8 cellular contexts compared by ENCODE assay signal in genomic region chr12:115916910-115917668, GRCh38.
DNase-seq lines count a peak whose midpoint lies in the region; ATAC-seq and TF ChIP-seq lines count a peak whose summit lies in the region.

No MANE protein-coding gene starts in this region.

- H3K9me3 ChIP-seq in AG04450 (ENCODE audit: control insufficient read depth, insufficient read depth, low read length), result no peaks in the 10 kb centered on the region
- H3K9me3 ChIP-seq in iPS-18a (ENCODE audit: control insufficient read depth, low read depth, low read length), result peaks cover under 1% of the 10 kb centered on the region

- H3K9ac ChIP-seq in iPS-18a (ENCODE audit: low read length), result no peak overlapping the region

- no peaks in the 10 kb centered on the region for H3K36me3 ChIP-seq in iPS-18a (ENCODE audit: control insufficient read depth, low read depth, low read length)

- H3K4me1 Mint-ChIP-seq in T-helper 2 cell treated with Interferon-gamma antibody and Interleukin-4, amounts not matched to agents 5 μg/mL and 100 μg/mL, for 36 hours (ENCODE audit: low read depth), result peaks cover 1% of the 10 kb centered on the region

- H3K9me3 Mint-ChIP-seq in T-helper 2 cell treated with Interferon-gamma antibody and Interleukin-4, amounts not matched to agents 5 μg/mL and 100 μg/mL, for 36 hours, result no peaks in the 10 kb centered on the region

- H3K4me1 ChIP-seq in iPS-18a (ENCODE audit: control insufficient read depth, low read depth, low read length), result peaks cover 5% of the 10 kb centered on the region

- no peak overlapping the region; the same call in 1 of the 2 replicates for H3K4me3 ChIP-seq in AG04450 (ENCODE audit: low read depth, low read length)
- peak overlapping the region; percentile 45 for H3K4me3 ChIP-seq in iPS-18a (ENCODE audit: low read length)

- POLR2A ChIA-PET in AG04450 (lab: Yijun Ruan, JAX), result interaction anchor here (1.7 kb wide), 1 partner anchor 1254 kb away, joined by 3 read pairs; no protein-coding TSS in a partner anchor

- no peak overlapping the region for H3K27ac Mint-ChIP-seq in T-helper 2 cell treated with Interferon-gamma antibody and Interleukin-4, amounts not matched to agents 5 μg/mL and 100 μg/mL, for 36 hours

- DNase-seq in AG04450 (ENCODE audit: low read depth, low spot score) (no peak), astrocyte of the hippocampus (ENCODE audit: low read depth, low spot score) (peak; percentile 58)
- DNase-seq in T-helper 2 cell treated with Interferon-gamma antibody and Interleukin-4, amounts not matched to agents 5 μg/mL and 100 μg/mL, for 36 hours (ENCODE audit: low spot score), result peak; percentile 29
- peak; percentile 39 to 71 for DNase-seq in stimulated activated CD4-positive, alpha-beta T cell treated with anti-CD3 and anti-CD28 coated beads, Interleukin-12 subunit alpha, Interleukin-12 subunit beta, amount 100 ng/mL, for 24 hours (ENCODE audit: low read depth in 2 of 2)

- H3K27me3 ChIP-seq in AG04450 (ENCODE audit: control insufficient read depth, insufficient read depth, low read length) (peaks cover 5% of the 10 kb centered on the region), iPS-18a (ENCODE audit: control insufficient read depth, insufficient read depth, low read length) (peaks cover 17% of the 10 kb centered on the region)

- H3K27ac ChIP-seq in AG04450 (ENCODE audit: low read depth, low read length) (no peak overlapping the region), iPS-18a (ENCODE audit: low read length) (no peak overlapping the region)

- peak; percentile 93 for TF ChIP-seq RAD21 in Ishikawa (IDR thresholded peaks at IDR 0.05; ENCODE audit: low read depth)

- ATAC-seq in GM18868 (IDR thresholded peaks at IDR 0.05; ENCODE audit: unreplicated experiment), result peak; percentile 68
- no peak for ATAC-seq in GM19455 (IDR thresholded peaks at IDR 0.05; ENCODE audit: unreplicated experiment)

- CTCF ChIA-PET in AG04450 (lab: Charles Lee), result interaction anchor here (0.6 to 5.8 kb wide), 35 partner anchors 8 to 1952 kb away, joined by 3 to 91 read pairs (median 4); no protein-coding TSS in a partner anchor

- peaks cover 16% of the 10 kb centered on the region for H3K27me3 Mint-ChIP-seq in T-helper 2 cell treated with Interferon-gamma antibody and Interleukin-4, amounts not matched to agents 5 μg/mL and 100 μg/mL, for 36 hours (ENCODE audit: low read depth)

- H3K4me3 Mint-ChIP-seq in T-helper 2 cell treated with Interferon-gamma antibody and Interleukin-4, amounts not matched to agents 5 μg/mL and 100 μg/mL, for 36 hours, result no peak overlapping the region

- peak; percentile 83 for TF ChIP-seq CTCF in AG04450 (IDR thresholded peaks at IDR 0.05; ENCODE audit: low read depth, low read length)

- no peak for TF ChIP-seq EP300 in Ishikawa (IDR thresholded peaks at IDR 0.05; ENCODE audit: borderline replicate concordance)

- no peaks in the 10 kb centered on the region for H3K36me3 Mint-ChIP-seq in T-helper 2 cell treated with Interferon-gamma antibody and Interleukin-4, amounts not matched to agents 5 μg/mL and 100 μg/mL, for 36 hours (ENCODE audit: low read depth)

TF ChIP-seq in Ishikawa, 13 proteins besides CTCF, POLR2A, EP300 and RAD21:
- no peak for TF ChIP-seq TAF1 (IDR thresholded peaks at IDR 0.05; ENCODE audit: low read depth)
- TF ChIP-seq, protein P1, sequence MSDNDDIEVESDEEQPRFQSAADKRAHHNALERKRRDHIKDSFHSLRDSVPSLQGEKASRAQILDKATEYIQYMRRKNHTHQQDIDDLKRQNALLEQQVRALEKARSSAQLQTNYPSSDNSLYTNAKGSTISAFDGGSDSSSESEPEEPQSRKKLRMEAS (IDR thresholded peaks at IDR 0.05), result peak; percentile 74
